ENCODE assay signal across 1 cellular context in genomic region chr17:80948961-80949450, GRCh38.
TF ChIP-seq lines count a peak whose summit lies in the region.

No MANE protein-coding gene starts in this region.

TF ChIP-seq in IMR-90, 13 proteins besides CTCF, POLR2A, EP300 and RAD21:
- no peak for TF ChIP-seq RFX5 (IDR thresholded peaks at IDR 0.05; ENCODE audit: low read depth, low read length)
- no peak for TF ChIP-seq MXI1 (IDR thresholded peaks at IDR 0.05; ENCODE audit: borderline replicate concordance, low read depth, low read length)
- no peak for TF ChIP-seq SMC3 (IDR thresholded peaks at IDR 0.05; ENCODE audit: low read depth, low read length)
- TF ChIP-seq FOS (IDR thresholded peaks at IDR 0.05; ENCODE audit: low read depth, low read length), result no peak
- TF ChIP-seq RCOR1 (IDR thresholded peaks at IDR 0.05; ENCODE audit: insufficient replicate concordance, low read length), result no peak
